ENCODE assay signal across 18 cellular contexts in genomic region chr21:46029201-46029924, GRCh38. TPM values are rescaled to one million over a fixed set of nuclear protein-coding genes. Genes with fewer than 3 reads are reported as not detected.
DNase-seq lines count a peak whose midpoint lies in the region; ATAC-seq, FAIRE-seq and TF ChIP-seq lines count a peak whose summit lies in the region.
"Had no signal": no experiment of that assay in that cellular context is flagged by ENCODE, and none has a peak within 500 bp of the region (broad histone marks: within the 10 kb centered on the region; RNA-seq: fewer than 3 reads in every experiment).

No MANE protein-coding gene starts in this region.

- H4K20me1 ChIP-seq in K562 (replicated peaks; ENCODE audit: control insufficient read depth, insufficient read depth, low read length), result no peaks in the 10 kb centered on the region

- BruUV-seq in K562 (replicated peaks; lab: Mats Ljungman, UMichigan), result no TSS peak

- DNase-seq in AG08396 (ENCODE audit: low spot score) (peak; percentile 61), K562 (ENCODE audit: extremely low read depth in 1 of 4, low spot score in 3 of 4) (no peak), right cardiac atrium (no peak), sciatic nerve (ENCODE audit: low spot score) (no peak), Kasumi-1 (lab: John Stamatoyannopoulos, UW) (no peak), T-helper 1 cell (no peak), NCI-H2171 (lab: John Stamatoyannopoulos, UW) (no peak)
- DNase-seq in activated naive CD4-positive, alpha-beta T cell treated with anti-CD3 and anti-CD28 coated beads, Interleukin-2, amount 50 U/mL, for 16 hours, result no peak
- DNase-seq: activated effector memory CD4-positive, alpha-beta T cell treated with anti-CD3 and anti-CD28 coated beads, Interleukin-2, amount 50 U/mL, for 16 hours; brain microvascular endothelial cell; effector CD4-positive, alpha-beta T cell; foreskin keratinocyte; Karpas-422; NCI-H1417 treated with DMSO at 0.1 percent for 48 hours; pancreas; spleen had no signal

- no peak overlapping the region for H3K4me2 ChIP-seq in K562 (ENCODE audit: insufficient read depth, low read length)

- TF ChIP-seq POLR2A in K562 (conservative IDR thresholded peaks at IDR 0.05), result no peak

- H3K27me3 ChIP-seq in K562 (ENCODE audit: control insufficient read depth in 2 of 2, insufficient read depth in 2 of 2, low read length in 2 of 2), result no peaks in the 10 kb centered on the region
- no peaks in the 10 kb centered on the region for H3K27me3 ChIP-seq in right cardiac atrium (ENCODE audit: control insufficient read depth, insufficient read depth)
- H3K27me3 ChIP-seq: brain microvascular endothelial cell, foreskin keratinocyte, pancreas had no signal

- 1% methylated on average over 5 of the region's 5 CpGs for whole genome bisulfite sequencing in K562 (ENCODE audit: insufficient coverage, low coverage, missing lambda C conversion rate)
- WGBS in right cardiac atrium, result 30% methylated on average over 5 of the region's 5 CpGs

- no peak for TF ChIP-seq EP300 in K562 (IDR thresholded peaks at IDR 0.05; ENCODE audit: low read length)

- H3K27ac ChIP-seq in K562 (ENCODE audit: extremely low read depth, low read depth, low read length) (no peak overlapping the region), right cardiac atrium (ENCODE audit: low read length) (no peak overlapping the region)
- H3K27ac ChIP-seq: brain microvascular endothelial cell, foreskin keratinocyte, pancreas, VCaP had no signal

- FAIRE-seq in K562 (lab: Jason Lieb, UNC), result no peak
- FAIRE-seq: GM12891, pancreas had no signal

- TF ChIP-seq CTCF in K562 (IDR thresholded peaks at IDR 0.05 in 2 of 3, conservative IDR thresholded peaks at IDR 0.05 in 1 of 3; ENCODE audit: insufficient read depth in 2 of 3, low read depth in 1 of 3, low read length in 3 of 3), result no peak

- no peaks in the 10 kb centered on the region for H3K9me1 ChIP-seq in K562 (ENCODE audit: control insufficient read depth, insufficient read depth, low read length)

- no peak overlapping the region for H3K9ac ChIP-seq in K562 (ENCODE audit: insufficient read depth in 1 of 2, low read depth in 2 of 2, low read length in 2 of 2)

- H3K4me3 ChIP-seq in K562 (no peak overlapping the region), right cardiac atrium (ENCODE audit: low read length) (no peak overlapping the region)
- H3K4me3 ChIP-seq: pancreas, spleen had no signal

- no peak for ATAC-seq in K562
- ATAC-seq in right cardiac atrium, result peak; percentile 82 to 87
- ATAC-seq in sciatic nerve, result peak; percentile 6
- ATAC-seq: foreskin keratinocyte had no signal

- peaks cover 3% of the 10 kb centered on the region for H3K9me3 ChIP-seq in K562 (replicated peaks; ENCODE audit: control insufficient read depth, insufficient read depth, low read depth, low read length)
- no peaks in the 10 kb centered on the region for H3K9me3 ChIP-seq in right cardiac atrium (ENCODE audit: control insufficient read depth, low read length)
- H3K9me3 ChIP-seq: pancreas had no signal

- H3K4me1 ChIP-seq in K562 (replicated peaks in 1 of 2; ENCODE audit: control insufficient read depth in 2 of 2, insufficient read depth in 2 of 2, low read length in 2 of 2) (peaks cover 0 to 6% of the 10 kb centered on the region in 2 experiments; a peak in 2 of 5 replicates), right cardiac atrium (ENCODE audit: control insufficient read depth, insufficient read depth, low read length) (peaks cover 4% of the 10 kb centered on the region)
- H3K4me1 ChIP-seq: foreskin keratinocyte, pancreas, spleen had no signal

- no peaks in the 10 kb centered on the region for H3K79me2 ChIP-seq in K562 (ENCODE audit: control insufficient read depth, insufficient read depth, low read length)

- POLR2A ChIA-PET in K562 (lab: Yijun Ruan, JAX), result interaction anchor here (1.3 to 3.7 kb wide), 2 partner anchors 11 to 17 kb away, joined by 4 to 19 read pairs; no protein-coding TSS in a partner anchor

- no peak for TF ChIP-seq RAD21 in K562 (CRISPR knock-in tag; conservative IDR thresholded peaks at IDR 0.05 in 1 of 2, IDR thresholded peaks at IDR 0.05 in 1 of 2)

- no peaks in the 10 kb centered on the region for H3K36me3 ChIP-seq in K562 (ENCODE audit: control insufficient read depth, insufficient read depth, low read length)
- H3K36me3 ChIP-seq: brain microvascular endothelial cell, pancreas, spleen had no signal

- intact Hi-C loops in K562 (cut with micrococcal nuclease), result no loop called here
- intact Hi-C loops in right cardiac atrium (cut with DNase I), result loop anchor here in 1 of 4 donors (5.0 kb wide), 1 partner anchor 47 kb away; the partner anchor contains the start of gene COL6A1
- intact Hi-C loops in sciatic nerve (cut with DNase I), result loop anchor here (5.0 kb wide), 1 partner anchor 1062 kb away; no protein-coding TSS in a partner anchor

- in situ Hi-C loops in K562 (cut with MboI), result no loop called here

- CTCF ChIA-PET in K562 (lab: Yijun Ruan, JAX; ENCODE audit: low intra/inter-chr PET ratio), result no interaction called here

- H2AFZ ChIP-seq in K562 (ENCODE audit: low read depth, low read length), result no peak overlapping the region

TF ChIP-seq in K562, 482 proteins besides CTCF, POLR2A, EP300 and RAD21 (continues in another document):
- TF ChIP-seq, protein P1, sequence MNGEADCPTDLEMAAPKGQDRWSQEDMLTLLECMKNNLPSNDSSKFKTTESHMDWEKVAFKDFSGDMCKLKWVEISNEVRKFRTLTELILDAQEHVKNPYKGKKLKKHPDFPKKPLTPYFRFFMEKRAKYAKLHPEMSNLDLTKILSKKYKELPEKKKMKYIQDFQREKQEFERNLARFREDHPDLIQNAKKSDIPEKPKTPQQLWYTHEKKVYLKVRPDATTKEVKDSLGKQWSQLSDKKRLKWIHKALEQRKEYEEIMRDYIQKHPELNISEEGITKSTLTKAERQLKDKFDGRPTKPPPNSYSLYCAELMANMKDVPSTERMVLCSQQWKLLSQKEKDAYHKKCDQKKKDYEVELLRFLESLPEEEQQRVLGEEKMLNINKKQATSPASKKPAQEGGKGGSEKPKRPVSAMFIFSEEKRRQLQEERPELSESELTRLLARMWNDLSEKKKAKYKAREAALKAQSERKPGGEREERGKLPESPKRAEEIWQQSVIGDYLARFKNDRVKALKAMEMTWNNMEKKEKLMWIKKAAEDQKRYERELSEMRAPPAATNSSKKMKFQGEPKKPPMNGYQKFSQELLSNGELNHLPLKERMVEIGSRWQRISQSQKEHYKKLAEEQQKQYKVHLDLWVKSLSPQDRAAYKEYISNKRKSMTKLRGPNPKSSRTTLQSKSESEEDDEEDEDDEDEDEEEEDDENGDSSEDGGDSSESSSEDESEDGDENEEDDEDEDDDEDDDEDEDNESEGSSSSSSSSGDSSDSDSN (IDR thresholded peaks at IDR 0.05; ENCODE audit: borderline replicate concordance in 1 of 2, low read depth in 2 of 2, low read length in 2 of 2), result no peak
- TF ChIP-seq ELF2 (CRISPR knock-in tag; IDR thresholded peaks at IDR 0.05) (no peak), PPARD (CRISPR knock-in tag; IDR thresholded peaks at IDR 0.05) (no peak), ARID3A (IDR thresholded peaks at IDR 0.05; ENCODE audit: borderline replicate concordance, low read depth, low read length) (no peak), NFRKB (IDR thresholded peaks at IDR 0.05; ENCODE audit: low read depth) (no peak), BDP1 (IDR thresholded peaks at IDR 0.05; ENCODE audit: insufficient read depth, insufficient read length) (no peak)
- TF ChIP-seq, protein P2, sequence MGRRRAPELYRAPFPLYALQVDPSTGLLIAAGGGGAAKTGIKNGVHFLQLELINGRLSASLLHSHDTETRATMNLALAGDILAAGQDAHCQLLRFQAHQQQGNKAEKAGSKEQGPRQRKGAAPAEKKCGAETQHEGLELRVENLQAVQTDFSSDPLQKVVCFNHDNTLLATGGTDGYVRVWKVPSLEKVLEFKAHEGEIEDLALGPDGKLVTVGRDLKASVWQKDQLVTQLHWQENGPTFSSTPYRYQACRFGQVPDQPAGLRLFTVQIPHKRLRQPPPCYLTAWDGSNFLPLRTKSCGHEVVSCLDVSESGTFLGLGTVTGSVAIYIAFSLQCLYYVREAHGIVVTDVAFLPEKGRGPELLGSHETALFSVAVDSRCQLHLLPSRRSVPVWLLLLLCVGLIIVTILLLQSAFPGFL (CRISPR knock-in tag; IDR thresholded peaks at IDR 0.05), result no peak

RNA-seq across cellular contexts. Expression of gene COL6A1, which starts 47.8 kb away (rescaled TPM):
- total RNA-seq in K562 (2011; cell fraction: chromatin; rRNA removed; ENCODE audit: low replicate concordance), result 0.32 and 1.5 TPM in 2 replicates
- total RNA-seq in K562 (2011; cell fraction: nucleolus; rRNA removed), result 1.7 and 3.8 TPM in 2 replicates
- total RNA-seq in K562 (2011; cell fraction: nucleoplasm; rRNA removed), result 1.2 and 1.4 TPM in 2 replicates
- total RNA-seq in K562 (2014; rRNA removed) (0.14 and 0.53 TPM in 2 replicates), K562 (2014; rRNA removed; fragmentation: Illumina TruSeq; extraction: Trizol) (0.13 TPM in 1 of 2 replicates, not detected in the other), K562 (2015; rRNA removed; fragmentation: Illumina TruSeq; extraction: Trizol) (0.04 and 0.14 TPM in 2 replicates), K562 (2021) (1.2 and 1.3 TPM in 2 replicates), right cardiac atrium (100 to 1,000 TPM; 112 to 192 (median 171) TPM), sciatic nerve (247 TPM)
- polyA plus RNA-seq in K562 (2011; rRNA removed) (0.10 and 0.39 TPM in 2 replicates), K562 (2014; fragmentation: Illumina TruSeq; extraction: Trizol) (0.07 and 0.21 TPM in 2 replicates), K562 (2014; fragmentation: Nextera tagmentation; extraction: Ambion mirVana) (not detected), K562 (2014; rRNA removed) (0.50 and 0.76 TPM in 2 replicates), right cardiac atrium (165 TPM)
- polyA plus RNA-seq in K562 (2011; cell fraction: cytosol; rRNA removed), result 0.21 and 0.48 TPM in 2 replicates
- polyA plus RNA-seq in K562 (2011; cell fraction: nucleus; rRNA removed), result 3.8 and 4.4 TPM in 2 replicates
- 0.57 and 1.5 TPM in 2 replicates for polyA plus RNA-seq in K562 (2012)
- not detected in 2 replicates for polyA minus RNA-seq in K562 (2011; rRNA and poly(A)+ RNA removed)
- polyA minus RNA-seq in K562 (2011; cell fraction: cytosol; rRNA and poly(A)+ RNA removed), result 1.5 TPM in 1 of 2 replicates, not detected in the other
- polyA minus RNA-seq in K562 (2011; cell fraction: nucleus; rRNA and poly(A)+ RNA removed), result 0.40 and 1.2 TPM in 2 replicates

Comparison
In these comparisons a context has a peak if more than half of its experiments do, and no peak if none do; other contexts are left out.
1. RNA of gene COL6A1, which starts 47.8 kb away (total RNA-seq): 247 TPM in sciatic nerve (single experiment) and 112 to 192 TPM in right cardiac atrium; 0.04 to 3.8 TPM in K562; every median in the first group is over 10 times any median in the second.